1 cellular context compared by ENCODE assay signal in the genomic region with DNA sequence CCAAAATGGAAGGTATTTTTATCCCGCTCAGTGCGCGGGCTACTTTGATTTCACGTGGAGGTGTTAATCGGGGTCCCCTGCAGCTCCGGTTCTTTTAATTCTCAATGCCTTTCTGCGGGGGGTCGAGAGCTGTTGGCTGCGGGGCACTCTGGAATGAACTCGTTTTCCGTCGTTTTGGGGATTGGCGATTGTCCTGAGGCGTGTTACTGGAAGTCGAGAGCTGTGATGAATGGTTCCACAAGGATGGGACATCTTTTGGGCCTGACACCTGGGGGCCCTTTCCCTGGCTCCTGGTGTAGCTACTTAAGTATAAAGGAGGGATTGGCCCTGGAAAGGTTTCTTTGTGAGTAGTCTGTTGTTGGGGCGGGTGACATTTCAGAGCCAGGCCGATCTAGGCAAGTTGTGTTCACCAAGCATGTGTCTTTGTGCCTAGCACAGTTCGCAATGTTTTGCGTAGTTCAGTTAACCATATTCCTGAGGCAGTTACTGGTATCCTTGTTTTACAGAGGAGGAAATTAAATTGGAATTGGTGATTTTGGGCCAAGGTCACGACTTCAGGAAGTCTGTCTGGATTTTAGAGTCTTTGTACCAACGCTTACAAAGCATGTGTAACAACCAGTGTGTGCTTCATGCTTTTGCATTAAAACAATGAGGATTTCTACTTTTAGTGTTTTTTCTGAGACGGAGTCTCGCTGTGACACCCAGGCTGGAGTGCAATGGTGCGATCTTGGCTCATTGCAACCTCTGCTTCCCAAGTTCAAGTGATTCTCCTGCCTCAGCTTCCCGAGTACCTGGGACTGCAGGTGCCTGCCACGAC.
TF ChIP-seq lines count a peak whose summit lies in the region.

No MANE protein-coding gene starts in this region.

TF ChIP-seq in HCT116, 20 proteins besides CTCF, POLR2A, EP300 and RAD21:
- TF ChIP-seq POLR2AphosphoS5 (IDR thresholded peaks at IDR 0.05; ENCODE audit: low read depth, low read length): peak; percentile 45; the same call in 1 of the 2 replicates
- TF ChIP-seq, protein P1, sequence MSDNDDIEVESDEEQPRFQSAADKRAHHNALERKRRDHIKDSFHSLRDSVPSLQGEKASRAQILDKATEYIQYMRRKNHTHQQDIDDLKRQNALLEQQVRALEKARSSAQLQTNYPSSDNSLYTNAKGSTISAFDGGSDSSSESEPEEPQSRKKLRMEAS (IDR thresholded peaks at IDR 0.05): no peak
